ENCODE assay signal across 1 cellular context in genomic region chrX:19709812-19710518, GRCh38.
TF ChIP-seq lines count a peak whose summit lies in the region.

No MANE protein-coding gene starts in this region.

TF ChIP-seq in WTC11, 78 proteins besides CTCF, POLR2A, EP300 and RAD21 (continued from another document):
- TF ChIP-seq ZNF532 (CRISPR knock-in tag; IDR thresholded peaks at IDR 0.05; ENCODE audit: borderline replicate concordance): no peak
